ENCODE assay signal across 16 cellular contexts in genomic region chr1:36560177-36560576, GRCh38.
A peak's percentile ranks its signal among the peaks of the same experiment; 100 is the strongest.
DNase-seq lines count a peak whose midpoint lies in the region; ATAC-seq and TF ChIP-seq lines count a peak whose summit lies in the region.
"Had no signal": no experiment of that assay in that cellular context is flagged by ENCODE, and none has a peak within 500 bp of the region (broad histone marks: within the 10 kb centered on the region; RNA-seq: fewer than 3 reads in every experiment).

No MANE protein-coding gene starts in this region.

- no peaks in the 10 kb centered on the region for H3K9me3 Mint-ChIP-seq in Calu3 (ENCODE audit: low read depth, unreplicated experiment)
- H3K9me3 Mint-ChIP-seq: CD8-positive, alpha-beta memory T cell had no signal

- H3K27ac Mint-ChIP-seq in Calu3 (ENCODE audit: unreplicated experiment): no peak overlapping the region
- H3K27ac Mint-ChIP-seq: CD8-positive, alpha-beta memory T cell had no signal

- no peaks in the 10 kb centered on the region for H3K9me3 ChIP-seq in testis
- H3K9me3 ChIP-seq in heart right ventricle: no peaks in the 10 kb centered on the region
- no peaks in the 10 kb centered on the region for H3K9me3 ChIP-seq in OCI-LY7 (ENCODE audit: low read length)
- H3K9me3 ChIP-seq: Caco-2 had no signal

- H3K27me3 ChIP-seq in testis (no peaks in the 10 kb centered on the region), heart right ventricle (peaks cover 0 to 33% (median 16%) of the 10 kb centered on the region in 7 donors)

- no peaks in the 10 kb centered on the region for H4K20me1 ChIP-seq in OCI-LY7 (ENCODE audit: insufficient read depth, low read length)

- CTCF ChIA-PET in Calu3 (lab: Charles Lee): no interaction called here
- CTCF ChIA-PET in OCI-LY7 (lab: Charles Lee; ENCODE audit: unreplicated experiment): no interaction called here

- no peaks in the 10 kb centered on the region for H3K9me2 ChIP-seq in OCI-LY7 (ENCODE audit: insufficient read depth, low read length)

- H3K4me1 ChIP-seq in testis (no peaks in the 10 kb centered on the region), heart right ventricle (no peaks in the 10 kb centered on the region), OCI-LY7 (ENCODE audit: insufficient read depth, low read length, poor library complexity, severe bottlenecking) (no peaks in the 10 kb centered on the region)
- H3K4me1 ChIP-seq: Caco-2 had no signal

- H3K27ac ChIP-seq in testis (no peak overlapping the region), heart right ventricle (no peak overlapping the region), OCI-LY7 (ENCODE audit: low read depth, low read length, poor library complexity, severe bottlenecking) (no peak overlapping the region)
- H3K27ac ChIP-seq: 22Rv1, GM23248 had no signal

- H3K27me3 Mint-ChIP-seq in Calu3 (ENCODE audit: unreplicated experiment): peaks cover 85% of the 10 kb centered on the region

- no peaks in the 10 kb centered on the region for H3K36me3 Mint-ChIP-seq in Calu3 (ENCODE audit: insufficient read depth, unreplicated experiment)
- H3K36me3 Mint-ChIP-seq: CD8-positive, alpha-beta memory T cell had no signal

- no peak overlapping the region for H2AFZ ChIP-seq in OCI-LY7 (ENCODE audit: low read length)
- H2AFZ ChIP-seq: GM23248 had no signal

- H3K4me3 Mint-ChIP-seq in Calu3 (ENCODE audit: low read depth, unreplicated experiment): no peak overlapping the region
- H3K4me3 Mint-ChIP-seq: CD8-positive, alpha-beta memory T cell had no signal

- TF ChIP-seq CTCF in testis (IDR thresholded peaks at IDR 0.05): no peak
- TF ChIP-seq CTCF in heart right ventricle (IDR thresholded peaks at IDR 0.05): no peak
- no peak for TF ChIP-seq CTCF in Calu3 (IDR thresholded peaks at IDR 0.05; ENCODE audit: unreplicated experiment)
- no peak for TF ChIP-seq CTCF in OCI-LY7 (conservative IDR thresholded peaks at IDR 0.05; ENCODE audit: low read length)

- peak; percentile 19 for DNase-seq in activated CD8-positive, alpha-beta memory T cell treated with anti-CD3 and anti-CD28 coated beads for 24 hours
- DNase-seq in activated CD8-positive, alpha-beta memory T cell treated with anti-CD3 and anti-CD28 coated beads, Interleukin-2, amount 50 U/mL, for 4 hours: no peak
- DNase-seq in ecto neural progenitor cell (ENCODE audit: low spot score) (peak; percentile 36), mesenteric fat pad (ENCODE audit: low spot score) (peak; percentile 71), testis (peak; percentile 3), heart right ventricle (no peak), Calu3 (no peak), OCI-LY7 (ENCODE audit: low spot score) (no peak)
- DNase-seq: Caco-2; CD8-positive, alpha-beta memory T cell; DMS53; GM23248; H7 had no signal

- no peak overlapping the region for H3K4me2 ChIP-seq in OCI-LY7 (ENCODE audit: low read length)

- WGBS in testis, 2 donors: 51 to 73% methylated on average over 8 of the region's 8 CpGs
- WGBS in heart right ventricle, 2 donors: 72% methylated on average over 8 of the region's 8 CpGs

- no peak for ATAC-seq in heart right ventricle
- ATAC-seq: GM12878, HepG2 had no signal

- no peaks in the 10 kb centered on the region for H3K36me3 ChIP-seq in testis (ENCODE audit: low read depth, missing control alignments)
- no peaks in the 10 kb centered on the region for H3K36me3 ChIP-seq in heart right ventricle
- no peaks in the 10 kb centered on the region for H3K36me3 ChIP-seq in OCI-LY7 (ENCODE audit: insufficient read depth, low read length)

- TF ChIP-seq POLR2A in testis (IDR thresholded peaks at IDR 0.05): no peak

- POLR2A ChIA-PET in OCI-LY7 (lab: Charles Lee): no interaction called here

- no peaks in the 10 kb centered on the region for H3K4me1 Mint-ChIP-seq in Calu3 (ENCODE audit: low read depth, unreplicated experiment)
- H3K4me1 Mint-ChIP-seq: CD8-positive, alpha-beta memory T cell had no signal

- intact Hi-C loops in testis (cut with DNase I; ENCODE audit: low total_unique reads): no loop called here
- intact Hi-C loops in heart right ventricle (cut with DNase I): no loop called here
- intact Hi-C loops in Calu3 (cut with micrococcal nuclease; ENCODE audit: unreplicated experiment): no loop called here
- intact Hi-C loops in OCI-LY7 (cut with micrococcal nuclease; ENCODE audit: unreplicated experiment): no loop called here

- H3K79me2 ChIP-seq in OCI-LY7 (ENCODE audit: insufficient read depth, low read depth, low read length): no peaks in the 10 kb centered on the region

- H3K4me3 ChIP-seq in testis (no peak overlapping the region), heart right ventricle (no peak overlapping the region), OCI-LY7 (ENCODE audit: low read depth, low read length, poor library complexity, severe bottlenecking) (no peak overlapping the region)
- H3K4me3 ChIP-seq: GM12878, GM23248 had no signal

- no TSS peak for BruUV-seq in Calu3 (replicated peaks; lab: Mats Ljungman, UMichigan)
- BruUV-seq in OCI-LY7 (replicated peaks; lab: Mats Ljungman, UMichigan): no TSS peak

Comparison
In these comparisons a context has a peak if more than half of its experiments do, and no peak if none do; other contexts are left out.
1. DNase-seq: peak in activated CD8-positive, alpha-beta memory T cell treated with anti-CD3 and anti-CD28 coated beads for 24 hours (single experiment), ecto neural progenitor cell (single experiment), mesenteric fat pad (single experiment) and testis (single experiment); none in activated CD8-positive, alpha-beta memory T cell treated with anti-CD3 and anti-CD28 coated beads, Interleukin-2, amount 50 U/mL, for 4 hours (single experiment), heart right ventricle (0 of 2), Calu3 (single experiment) and OCI-LY7 (single experiment).